ENCODE assay signal across 1 cellular context in genomic region chr9:112049834-112050516, GRCh38.
TF ChIP-seq lines count a peak whose summit lies in the region.

No MANE protein-coding gene starts in this region.

TF ChIP-seq in SK-N-SH treated with all-trans-retinoic acid at 6 μM for 48 hours, 23 proteins besides CTCF, POLR2A, EP300 and RAD21 (continued from another document):
- TF ChIP-seq TCF4 (CRISPR knock-in tag; IDR thresholded peaks at IDR 0.05; ENCODE audit: borderline replicate concordance): peak; percentile 62; the same call in 1 of the 2 replicates
- TF ChIP-seq GLIS3 (CRISPR knock-in tag; IDR thresholded peaks at IDR 0.05): no peak
- no peak for TF ChIP-seq ZFP30 (CRISPR knock-in tag; IDR thresholded peaks at IDR 0.05)
